Comparison of ENCODE assay signal across 8 cellular contexts in genomic region chr19:40348125-40348913, GRCh38. TPM values are rescaled to one million over a fixed set of nuclear protein-coding genes. Genes with fewer than 3 reads are reported as not detected.
DNase-seq lines count a peak whose midpoint lies in the region; TF ChIP-seq lines count a peak whose summit lies in the region.

C19orf47 (minus strand) TSS chr19:40348397; CDS start chr19:40341857, 6,540 bp downstream.
PLD3 (plus strand) TSS chr19:40348695; CDS start chr19:40366484, 17,789 bp downstream.

- TF ChIP-seq CTCF in MM.1S (IDR thresholded peaks at IDR 0.05; ENCODE audit: low read length): no peak
- peak; percentile 6 for TF ChIP-seq CTCF in neural cell (IDR thresholded peaks at IDR 0.05; ENCODE audit: poor library complexity, severe bottlenecking)
- TF ChIP-seq CTCF in stomach (IDR thresholded peaks at IDR 0.05): no peak

- H3K9me2 ChIP-seq in MM.1S (replicated peaks; ENCODE audit: insufficient read depth, low read length): no peaks in the 10 kb centered on the region
- no peaks in the 10 kb centered on the region for H3K9me2 ChIP-seq in neural cell (ENCODE audit: insufficient read depth, low read length)

- peak; percentile 71 for TF ChIP-seq EP300 in neural cell (conservative IDR thresholded peaks at IDR 0.05; ENCODE audit: poor library complexity, severe bottlenecking)
- no peak for TF ChIP-seq EP300 in stomach (IDR thresholded peaks at IDR 0.05)

- H4K20me1 ChIP-seq in MM.1S (ENCODE audit: insufficient read depth, low read length): no peaks in the 10 kb centered on the region
- no peaks in the 10 kb centered on the region for H4K20me1 ChIP-seq in neural cell (ENCODE audit: insufficient read depth)

- no peak for TF ChIP-seq RAD21 in neural cell (conservative IDR thresholded peaks at IDR 0.05)

- H3K4me3 ChIP-seq in HAP-1 (peak within 1 kb of the TSS; percentile 74), MM.1S (ENCODE audit: low read length) (peak within 1 kb of the TSS; percentile 89), neural cell (ENCODE audit: low read length) (peak within 1 kb of the TSS; percentile 83), stomach (peak within 1 kb of the TSS; percentile 64 to 86 (median 70))

- DNase-seq in HAP-1 (ENCODE audit: low spot score in 2 of 2) (peak; percentile 97 to 99), MM.1S (peak; percentile 99), SIG-M5 (lab: John Stamatoyannopoulos, UW) (peak; percentile 88), activated gamma-delta T cell (lab: John Stamatoyannopoulos, UW) (peak; percentile 99), fibroblast of the conjunctiva (ENCODE audit: low read depth) (peak; percentile 99), stomach (peak; percentile 99)

- H3K79me2 ChIP-seq in MM.1S (ENCODE audit: low read length) (peaks cover 37% of the 10 kb centered on the region), neural cell (replicated peaks; ENCODE audit: insufficient read depth, low read length) (peaks cover 30% of the 10 kb centered on the region)

- in situ Hi-C loops in HAP-1 (cut with MboI; ENCODE audit: low sequenced_read_pairs): no loop called here

- intact Hi-C loops in stomach (cut with DNase I; ENCODE audit: low total_unique reads): no loop called here

- H3K36me3 ChIP-seq in ES-I3 (ENCODE audit: insufficient read depth, low read length) (no peaks in the 10 kb centered on the region), HAP-1 (replicated peaks) (no peaks in the 10 kb centered on the region; the same call in 1 of the 2 replicates), MM.1S (replicated peaks; ENCODE audit: insufficient read depth, low read length) (no peaks in the 10 kb centered on the region), neural cell (ENCODE audit: insufficient read depth, low read length) (no peaks in the 10 kb centered on the region), stomach (peaks cover 0 to 5% (median under 1%) of the 10 kb centered on the region in 4 donors)

- no peaks in the 10 kb centered on the region for H3K4me1 ChIP-seq in ES-I3 (ENCODE audit: insufficient read depth, low read length)
- peaks cover 9% of the 10 kb centered on the region for H3K4me1 ChIP-seq in HAP-1
- H3K4me1 ChIP-seq in MM.1S (ENCODE audit: low read length): peaks cover 4% of the 10 kb centered on the region; the same call in 1 of the 2 replicates
- peaks cover 14 to 41% (median 30%) of the 10 kb centered on the region in 4 donors for H3K4me1 ChIP-seq in stomach

- no peak within 1 kb of the TSS for H3K27ac ChIP-seq in MM.1S (ENCODE audit: low read length)
- H3K27ac ChIP-seq in neural cell (ENCODE audit: low read length): peak within 1 kb of the TSS; percentile 94
- H3K27ac ChIP-seq in stomach: peak within 1 kb of the TSS; percentile 75 to 87 (median 80)

- no peaks in the 10 kb centered on the region for H3K27me3 ChIP-seq in HAP-1 (ENCODE audit: low read depth)
- no peaks in the 10 kb centered on the region for H3K27me3 ChIP-seq in MM.1S (replicated peaks; ENCODE audit: insufficient read depth, low read length)
- H3K27me3 ChIP-seq in neural cell (ENCODE audit: insufficient read depth, low read depth, low read length): no peaks in the 10 kb centered on the region
- no peaks in the 10 kb centered on the region for H3K27me3 ChIP-seq in stomach

- WGBS in stomach, 5 donors: 0 to 1% (median 0%) methylated on average over 30 to 77 of the region's 77 CpGs

- H3F3A ChIP-seq in MM.1S (ENCODE audit: insufficient read depth, low read length) (no peaks in the 10 kb centered on the region), neural cell (ENCODE audit: insufficient read depth, low read length, poor library complexity, severe bottlenecking) (no peaks in the 10 kb centered on the region)

- H2AFZ ChIP-seq in MM.1S (ENCODE audit: low read length) (peak within 1 kb of the TSS; percentile 71), neural cell (ENCODE audit: low read depth, low read length) (peak within 1 kb of the TSS; percentile 93)

- H3K9ac ChIP-seq in ES-I3 (ENCODE audit: low read depth, low read length) (peak within 1 kb of the TSS; percentile 82), MM.1S (ENCODE audit: low read length) (peak within 1 kb of the TSS; percentile 74; the same call in 1 of the 2 replicates), neural cell (ENCODE audit: low read length) (peak within 1 kb of the TSS; percentile 89)

- H3K9me3 ChIP-seq in ES-I3 (ENCODE audit: control insufficient read depth, insufficient read depth, low read length) (no peaks in the 10 kb centered on the region), HAP-1 (no peaks in the 10 kb centered on the region), MM.1S (replicated peaks; ENCODE audit: insufficient read depth, low read length) (no peaks in the 10 kb centered on the region), neural cell (ENCODE audit: low read length) (no peaks in the 10 kb centered on the region), stomach (no peaks in the 10 kb centered on the region)

- H3K4me2 ChIP-seq in MM.1S (ENCODE audit: low read depth, low read length) (peak within 1 kb of the TSS; percentile 90), neural cell (ENCODE audit: low read length) (peak within 1 kb of the TSS; percentile 95)

- TF ChIP-seq POLR2A in stomach (IDR thresholded peaks at IDR 0.05): peak in 2 of 4 donors; percentile 68 to 82

TF ChIP-seq in neural cell, 6 proteins besides CTCF, POLR2A, EP300 and RAD21:
- peak; percentile 69 for TF ChIP-seq MXI1 (conservative IDR thresholded peaks at IDR 0.05; ENCODE audit: poor library complexity, severe bottlenecking)
- peak; percentile 96 for TF ChIP-seq POLR2AphosphoS5 (IDR thresholded peaks at IDR 0.05)
- TF ChIP-seq SMC3 (conservative IDR thresholded peaks at IDR 0.05; ENCODE audit: poor library complexity): no peak
- TF ChIP-seq REST (IDR thresholded peaks at IDR 0.05; ENCODE audit: borderline replicate concordance): peak; percentile 18
- TF ChIP-seq TAF1 (IDR thresholded peaks at IDR 0.05; ENCODE audit: low read depth): peak; percentile 76

RNA-seq across cellular contexts. Expression of gene C19orf47, which starts in this region (rescaled TPM):
- polyA plus RNA-seq in neural cell (14.3 and 22.8 TPM in 2 replicates), stomach (10 to 100 TPM in 2 of 3 donors, 1 to 10 TPM in 1; 9.6 to 14.8 (median 14.4) TPM)
- polyA minus RNA-seq in neural cell: 24.8 and 37.5 TPM in 2 replicates
- total RNA-seq in stomach: 10 to 100 TPM in 1 of 5 donors, 1 to 10 TPM in 3, under 1 TPM in 1; 0.58 to 59.7 (median 4.5) TPM

RNA-seq across cellular contexts. Expression of gene PLD3, which starts in this region (rescaled TPM):
- 426 and 454 TPM in 2 replicates for polyA plus RNA-seq in neural cell
- polyA minus RNA-seq in neural cell: 315 and 361 TPM in 2 replicates
- total RNA-seq in stomach: 100 to 1,000 TPM in 4 of 5 donors, 10 to 100 TPM in 1; 95.6 to 273 (median 257) TPM
- 10 to 100 TPM; 58.8 to 85.2 (median 74.9) TPM for polyA plus RNA-seq in stomach
